ENCODE assay signal across 15 cellular contexts in genomic region chr22:33570110-33570509, GRCh38.
DNase-seq lines count a peak whose midpoint lies in the region; ATAC-seq and TF ChIP-seq lines count a peak whose summit lies in the region.
"Had no signal": no experiment of that assay in that cellular context is flagged by ENCODE, and none has a peak within 500 bp of the region (broad histone marks: within the 10 kb centered on the region; RNA-seq: fewer than 3 reads in every experiment).

No MANE protein-coding gene starts in this region.

- no peak for ATAC-seq in activated naive CD8-positive, alpha-beta T cell treated with anti-CD3 and anti-CD28 coated beads, Interleukin-2, amount 50 U/mL, for 24 hours
- no peak for ATAC-seq in activated T-cell treated with anti-CD3 and anti-CD28 coated beads, Interleukin-2, amount 50 U/mL, for 4 hours
- ATAC-seq: A549; CD8-positive, alpha-beta T cell had no signal

- H3K36me3 ChIP-seq in BLaER1 treated with 17β-estradiol and CSF1 and Interleukin-3, amounts not matched to agents 10 nM and 100 nM: peaks cover 0 to 19% (median 10%) of the 10 kb centered on the region in 11 experiments; a peak in 8 of 22 replicates
- H3K36me3 ChIP-seq in MM.1S (replicated peaks; ENCODE audit: insufficient read depth, low read length) (no peaks in the 10 kb centered on the region), endodermal cell (ENCODE audit: control insufficient read depth, insufficient read depth, low read length) (no peaks in the 10 kb centered on the region), thyroid gland (no peaks in the 10 kb centered on the region)

- H2AFZ ChIP-seq in MM.1S (ENCODE audit: low read length): peak overlapping the region; percentile 52; the same call in 1 of the 2 replicates

- peaks cover 2% of the 10 kb centered on the region for H3K27me3 Mint-ChIP-seq in endodermal cell (ENCODE audit: insufficient read depth)
- no peaks in the 10 kb centered on the region for H3K27me3 Mint-ChIP-seq in nephron (ENCODE audit: low read depth)
- H3K27me3 Mint-ChIP-seq in activated naive CD8-positive, alpha-beta T cell treated with anti-CD3 and anti-CD28 coated beads, Interleukin-2, amount 50 U/mL, for 24 hours: no peaks in the 10 kb centered on the region
- no peaks in the 10 kb centered on the region for H3K27me3 Mint-ChIP-seq in activated T-cell treated with anti-CD3 and anti-CD28 coated beads, Interleukin-2, amount 50 U/mL, for 4 hours (ENCODE audit: low read depth)

- H3K4me2 ChIP-seq in BLaER1 treated with 17β-estradiol and CSF1 and Interleukin-3, amounts not matched to agents 10 nM and 100 nM: peak overlapping the region; percentile 79 to 98 (median 90)
- peak overlapping the region; percentile 97; the same call in 1 of the 2 replicates for H3K4me2 ChIP-seq in MM.1S (ENCODE audit: low read depth, low read length)
- H3K4me2 ChIP-seq: A549 had no signal

- peak overlapping the region in 10 of 11 experiments; percentile 37 to 96 (median 92); a peak in 18 of 22 replicates for H3K27ac ChIP-seq in BLaER1 treated with 17β-estradiol and CSF1 and Interleukin-3, amounts not matched to agents 10 nM and 100 nM
- H3K27ac ChIP-seq in MM.1S (ENCODE audit: low read length) (peak overlapping the region; percentile 99), endodermal cell (ENCODE audit: low read depth, low read length) (peak overlapping the region; percentile 68), thyroid gland (no peak overlapping the region)
- H3K27ac ChIP-seq: A549 had no signal

- H3K4me1 Mint-ChIP-seq in endodermal cell (peaks cover 15% of the 10 kb centered on the region), nephron (peaks cover 26% of the 10 kb centered on the region)
- H3K4me1 Mint-ChIP-seq in activated naive CD8-positive, alpha-beta T cell treated with anti-CD3 and anti-CD28 coated beads, Interleukin-2, amount 50 U/mL, for 24 hours: peaks cover 30% of the 10 kb centered on the region
- H3K4me1 Mint-ChIP-seq in activated T-cell treated with anti-CD3 and anti-CD28 coated beads, Interleukin-2, amount 50 U/mL, for 4 hours (ENCODE audit: low read depth): peaks cover 3% of the 10 kb centered on the region

- H3K4me3 ChIP-seq in BLaER1 treated with 17β-estradiol and CSF1 and Interleukin-3, amounts not matched to agents 10 nM and 100 nM: 0 out of 20 replicates have a peak overlapping the region, but pooled peaks of 1 of the 10 experiments have one; percentile 13
- H3K4me3 ChIP-seq in MM.1S (ENCODE audit: low read length) (no peak overlapping the region), endodermal cell (ENCODE audit: low read length) (no peak overlapping the region), thyroid gland (replicated peaks in 1 of 3) (no peak overlapping the region)
- H3K4me3 ChIP-seq: A549 had no signal

- H3K9me3 ChIP-seq in BLaER1 treated with 17β-estradiol and CSF1 and Interleukin-3, amounts not matched to agents 10 nM and 100 nM (replicated peaks in 1 of 11): peaks cover 7 to 22% (median 14%) of the 10 kb centered on the region in 11 experiments; a peak in 16 of 22 replicates
- H3K9me3 ChIP-seq in MM.1S (replicated peaks; ENCODE audit: insufficient read depth, low read length): no peaks in the 10 kb centered on the region
- no peaks in the 10 kb centered on the region for H3K9me3 ChIP-seq in endodermal cell (ENCODE audit: control insufficient read depth, low read length)
- no peaks in the 10 kb centered on the region for H3K9me3 ChIP-seq in thyroid gland
- H3K9me3 ChIP-seq: A549 had no signal

- peaks cover 44% of the 10 kb centered on the region for H3K79me2 ChIP-seq in MM.1S (ENCODE audit: low read length)

- no peak for DNase-seq in MM.1S
- DNase-seq in endodermal cell: no peak
- no peak for DNase-seq in AG08396 (ENCODE audit: low spot score)
- no peak for DNase-seq in activated naive CD8-positive, alpha-beta T cell treated with anti-CD3 and anti-CD28 coated beads, Interleukin-2, amount 50 U/mL, for 24 hours
- DNase-seq in activated T-cell treated with anti-CD3 and anti-CD28 coated beads, Interleukin-2, amount 50 U/mL, for 4 hours: no peak
- no peak for DNase-seq in thyroid gland
- DNase-seq: CD8-positive, alpha-beta T cell; DND-41; GOT3; KG1; NCI-H2029; NCI-H2171 treated with DMSO at 0.1 percent for 48 hours had no signal

- 88 to 92% methylated on average over 1 to 4 of the region's 4 CpGs for WGBS in endodermal cell (ENCODE audit: insufficient coverage in 1 of 2, insufficient read length in 1 of 2), 2 experiments
- 85 to 90% methylated on average over 4 of the region's 4 CpGs for WGBS in thyroid gland, 2 donors

- H3K36me3 Mint-ChIP-seq in endodermal cell (ENCODE audit: low read depth) (no peaks in the 10 kb centered on the region), nephron (ENCODE audit: low read depth) (no peaks in the 10 kb centered on the region)
- no peaks in the 10 kb centered on the region for H3K36me3 Mint-ChIP-seq in activated naive CD8-positive, alpha-beta T cell treated with anti-CD3 and anti-CD28 coated beads, Interleukin-2, amount 50 U/mL, for 24 hours (ENCODE audit: low read depth)
- H3K36me3 Mint-ChIP-seq in activated T-cell treated with anti-CD3 and anti-CD28 coated beads, Interleukin-2, amount 50 U/mL, for 4 hours (ENCODE audit: insufficient read depth): no peaks in the 10 kb centered on the region
- H3K36me3 Mint-ChIP-seq: CD8-positive, alpha-beta T cell had no signal

- H3K4me3 Mint-ChIP-seq in endodermal cell (no peak overlapping the region), nephron (no peak overlapping the region)
- no peak overlapping the region for H3K4me3 Mint-ChIP-seq in activated naive CD8-positive, alpha-beta T cell treated with anti-CD3 and anti-CD28 coated beads, Interleukin-2, amount 50 U/mL, for 24 hours
- no peak overlapping the region for H3K4me3 Mint-ChIP-seq in activated T-cell treated with anti-CD3 and anti-CD28 coated beads, Interleukin-2, amount 50 U/mL, for 4 hours
- H3K4me3 Mint-ChIP-seq: CD8-positive, alpha-beta T cell had no signal

- H4K20me1 ChIP-seq in BLaER1 treated with 17β-estradiol and CSF1 and Interleukin-3, amounts not matched to agents 10 nM and 100 nM: no peaks in the 10 kb centered on the region
- H4K20me1 ChIP-seq in MM.1S (ENCODE audit: insufficient read depth, low read length): no peaks in the 10 kb centered on the region

- no peaks in the 10 kb centered on the region for H3K27me3 ChIP-seq in BLaER1 treated with 17β-estradiol and CSF1 and Interleukin-3, amounts not matched to agents 10 nM and 100 nM
- H3K27me3 ChIP-seq in MM.1S (replicated peaks; ENCODE audit: insufficient read depth, low read length) (no peaks in the 10 kb centered on the region), endodermal cell (ENCODE audit: control insufficient read depth, insufficient read depth, low read length, poor library complexity, severe bottlenecking) (no peaks in the 10 kb centered on the region), thyroid gland (no peaks in the 10 kb centered on the region)

- TF ChIP-seq CTCF in MM.1S (IDR thresholded peaks at IDR 0.05; ENCODE audit: low read length) (no peak), endodermal cell (conservative IDR thresholded peaks at IDR 0.05) (no peak), nephron (IDR thresholded peaks at IDR 0.05; ENCODE audit: unreplicated experiment in 3 of 3) (no peak), thyroid gland (IDR thresholded peaks at IDR 0.05) (no peak)

- H3K27ac Mint-ChIP-seq in endodermal cell (no peak overlapping the region), nephron (peak overlapping the region; percentile 70 to 96 (median 74))
- H3K27ac Mint-ChIP-seq in activated naive CD8-positive, alpha-beta T cell treated with anti-CD3 and anti-CD28 coated beads, Interleukin-2, amount 50 U/mL, for 24 hours: no peak overlapping the region
- H3K27ac Mint-ChIP-seq: CD8-positive, alpha-beta T cell had no signal

- H3K4me1 ChIP-seq in BLaER1 treated with 17β-estradiol and CSF1 and Interleukin-3, amounts not matched to agents 10 nM and 100 nM: peaks cover 31 to 86% (median 75%) of the 10 kb centered on the region in 10 experiments
- H3K4me1 ChIP-seq in MM.1S (ENCODE audit: low read length): peaks cover 32% of the 10 kb centered on the region
- no peaks in the 10 kb centered on the region for H3K4me1 ChIP-seq in endodermal cell (ENCODE audit: control insufficient read depth, insufficient read depth, low read length)
- no peaks in the 10 kb centered on the region for H3K4me1 ChIP-seq in thyroid gland

- H3K9me3 Mint-ChIP-seq in endodermal cell (no peaks in the 10 kb centered on the region), nephron (no peaks in the 10 kb centered on the region)
- no peaks in the 10 kb centered on the region for H3K9me3 Mint-ChIP-seq in activated naive CD8-positive, alpha-beta T cell treated with anti-CD3 and anti-CD28 coated beads, Interleukin-2, amount 50 U/mL, for 24 hours
- no peaks in the 10 kb centered on the region for H3K9me3 Mint-ChIP-seq in activated T-cell treated with anti-CD3 and anti-CD28 coated beads, Interleukin-2, amount 50 U/mL, for 4 hours
- H3K9me3 Mint-ChIP-seq: CD8-positive, alpha-beta T cell had no signal

- no peak for TF ChIP-seq POLR2A in thyroid gland (IDR thresholded peaks at IDR 0.05)

- H3K9ac ChIP-seq in BLaER1 treated with 17β-estradiol and CSF1 and Interleukin-3, amounts not matched to agents 10 nM and 100 nM: peak overlapping the region in 8 of 11 experiments; percentile 70 to 85 (median 82); a peak in 15 of 22 replicates
- H3K9ac ChIP-seq in MM.1S (ENCODE audit: low read length): peak overlapping the region; percentile 83; the same call in 1 of the 2 replicates
- no peak overlapping the region for H3K9ac ChIP-seq in endodermal cell (ENCODE audit: extremely low read depth, low read length, poor library complexity, severe bottlenecking)

- H3F3A ChIP-seq in MM.1S (ENCODE audit: insufficient read depth, low read length): peaks cover 20% of the 10 kb centered on the region

- H3K9me2 ChIP-seq in MM.1S (replicated peaks; ENCODE audit: insufficient read depth, low read length): no peaks in the 10 kb centered on the region

- intact Hi-C loops in thyroid gland (cut with DNase I): no loop called here

Comparison
In these comparisons a context has a peak if more than half of its experiments do, and no peak if none do; other contexts are left out.
1. H3K27ac ChIP-seq: peak in BLaER1 treated with 17β-estradiol and CSF1 and Interleukin-3, amounts not matched to agents 10 nM and 100 nM (10 of 11), MM.1S (single experiment) and endodermal cell (single experiment); none in thyroid gland (0 of 3).
2. H3K27ac Mint-ChIP-seq: peak in nephron (3 of 3); none in endodermal cell (single experiment) and activated naive CD8-positive, alpha-beta T cell treated with anti-CD3 and anti-CD28 coated beads, Interleukin-2, amount 50 U/mL, for 24 hours (single experiment).